ENCODE assay signal across 24 cellular contexts in the genomic region with DNA sequence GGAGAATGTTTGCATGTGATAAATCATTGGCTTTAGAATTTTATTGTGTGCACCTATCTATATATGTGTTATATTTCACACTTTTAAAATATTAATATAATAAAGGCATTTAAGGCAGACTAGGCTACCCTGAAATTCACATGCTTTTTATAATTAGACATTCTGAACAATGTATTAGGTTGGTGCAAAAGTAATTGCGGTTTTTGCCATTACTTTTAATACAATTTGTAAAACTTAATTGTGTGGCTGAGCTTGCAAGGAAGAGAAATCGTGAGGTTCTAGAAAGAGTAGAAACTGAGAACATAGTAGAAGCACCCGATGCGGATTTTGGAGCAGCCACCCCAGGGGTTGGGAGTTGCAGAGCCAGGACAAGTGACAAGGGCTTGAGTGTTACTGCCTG.
"Had no signal": no experiment of that assay in that cellular context is flagged by ENCODE, and none has a peak within 500 bp of the region (broad histone marks: within the 10 kb centered on the region; RNA-seq: fewer than 3 reads in every experiment).

No MANE protein-coding gene starts in this region.

- H3K27ac Mint-ChIP-seq: activated CD4-positive, alpha-beta memory T cell treated with anti-CD3 and anti-CD28 coated beads, Interleukin-2, amount 10 ng/mL, durations not matched to agents 7 days and 5 days; activated CD4-positive, alpha-beta T cell treated with anti-CD3 and anti-CD28 coated beads for 36 hours; activated naive CD8-positive, alpha-beta T cell treated with anti-CD3 and anti-CD28 coated beads, Interleukin-2, amount 10 ng/mL, durations not matched to agents 7 days and 5 days had no signal

- H3K4me3 ChIP-seq: adrenal gland, SJCRH30 had no signal

- H3K27ac ChIP-seq: adrenal gland, SJCRH30, WERI-Rb-1 had no signal

- H3K4me1 ChIP-seq: adrenal gland, SJCRH30 had no signal

- DNase-seq: activated CD4-positive, alpha-beta memory T cell treated with anti-CD3 and anti-CD28 coated beads, Interleukin-2, amount 10 ng/mL, durations not matched to agents 7 days and 5 days; activated CD4-positive, alpha-beta T cell treated with anti-CD3 and anti-CD28 coated beads for 36 hours; activated CD4-positive, alpha-beta T cell treated with anti-CD3 and anti-CD28 coated beads, Interleukin-2, amount 50 U/mL, for 1 hour; activated naive CD4-positive, alpha-beta T cell treated with anti-CD3 and anti-CD28 coated beads, Interleukin-2, amount 50 U/mL, for 16 hours; activated naive CD8-positive, alpha-beta T cell treated with anti-CD3 and anti-CD28 coated beads, Interleukin-2, amount 10 ng/mL, durations not matched to agents 7 days and 5 days; activated T-cell treated with anti-CD3 and anti-CD28 coated beads for 4 hours; adrenal gland; anterior cingulate cortex; central memory CD4-positive, alpha-beta T cell; KG1; MV-4-11; NCI-H1092 treated with DMSO at 0.1 percent for 48 hours; NCI-H1417 treated with DMSO at 0.1 percent for 48 hours; NCI-H1694; NCI-H2029; NCI-H2107; NCI-H345; NCI-H510A treated with DMSO at 0.1 percent for 48 hours; NCI-H69; Right ventricle myocardium superior; SJCRH30; SK-N-SH; T-helper 1 cell; WERI-Rb-1 had no signal

- H3K36me3 Mint-ChIP-seq: activated naive CD8-positive, alpha-beta T cell treated with anti-CD3 and anti-CD28 coated beads, Interleukin-2, amount 10 ng/mL, durations not matched to agents 7 days and 5 days had no signal

- H3K9me3 ChIP-seq: adrenal gland, SJCRH30, SK-N-SH had no signal

- H3K4me3 Mint-ChIP-seq: activated CD4-positive, alpha-beta memory T cell treated with anti-CD3 and anti-CD28 coated beads, Interleukin-2, amount 10 ng/mL, durations not matched to agents 7 days and 5 days; activated CD4-positive, alpha-beta T cell treated with anti-CD3 and anti-CD28 coated beads for 36 hours; activated naive CD8-positive, alpha-beta T cell treated with anti-CD3 and anti-CD28 coated beads, Interleukin-2, amount 10 ng/mL, durations not matched to agents 7 days and 5 days had no signal

- ATAC-seq: activated CD4-positive, alpha-beta T cell treated with anti-CD3 and anti-CD28 coated beads for 36 hours had no signal

- H3K9me3 Mint-ChIP-seq: activated CD4-positive, alpha-beta memory T cell treated with anti-CD3 and anti-CD28 coated beads, Interleukin-2, amount 10 ng/mL, durations not matched to agents 7 days and 5 days; activated naive CD8-positive, alpha-beta T cell treated with anti-CD3 and anti-CD28 coated beads, Interleukin-2, amount 10 ng/mL, durations not matched to agents 7 days and 5 days had no signal

- H3K9ac ChIP-seq: SK-N-SH had no signal

- H3K4me1 Mint-ChIP-seq: activated CD4-positive, alpha-beta memory T cell treated with anti-CD3 and anti-CD28 coated beads, Interleukin-2, amount 10 ng/mL, durations not matched to agents 7 days and 5 days; activated CD4-positive, alpha-beta T cell treated with anti-CD3 and anti-CD28 coated beads for 36 hours; activated naive CD8-positive, alpha-beta T cell treated with anti-CD3 and anti-CD28 coated beads, Interleukin-2, amount 10 ng/mL, durations not matched to agents 7 days and 5 days had no signal

- H3K4me2 ChIP-seq: SK-N-SH had no signal

- H3K36me3 ChIP-seq: adrenal gland, SJCRH30, WERI-Rb-1 had no signal

- H3K27me3 ChIP-seq: adrenal gland had no signal
